12 cellular contexts compared by ENCODE assay signal in genomic region chr16:81522141-81522701, GRCh38.
DNase-seq lines count a peak whose midpoint lies in the region; ATAC-seq, FAIRE-seq and TF ChIP-seq lines count a peak whose summit lies in the region.
"Had no signal": no experiment of that assay in that cellular context is flagged by ENCODE, and none has a peak within 500 bp of the region (broad histone marks: within the 10 kb centered on the region; RNA-seq: fewer than 3 reads in every experiment).

No MANE protein-coding gene starts in this region.

- no peak for TF ChIP-seq RAD21 in A549 (conservative IDR thresholded peaks at IDR 0.05 in 1 of 2, IDR thresholded peaks at IDR 0.05 in 1 of 2)

- 78% methylated on average over 8 of the region's 8 CpGs for WGBS in A549 (ENCODE audit: missing lambda C conversion rate)

- ATAC-seq in A549, result peak; percentile 21 to 31; a peak in 3 of 6 replicates
- no peak for ATAC-seq in GM18861 (IDR thresholded peaks at IDR 0.05; ENCODE audit: unreplicated experiment)

- TF ChIP-seq CTCF in A549 (IDR thresholded peaks at IDR 0.05) (no peak), Caco-2 (IDR thresholded peaks at IDR 0.05; ENCODE audit: insufficient read depth in 1 of 2, low read depth in 1 of 2, low read length in 1 of 2, severe bottlenecking in 1 of 2, unreplicated experiment in 1 of 2) (no peak), WERI-Rb-1 (IDR thresholded peaks at IDR 0.05; ENCODE audit: low read depth, low read length) (no peak), progenitor cell of endocrine pancreas (IDR thresholded peaks at IDR 0.05; ENCODE audit: unreplicated experiment) (no peak)

- no peak for TF ChIP-seq EP300 in A549 (IDR thresholded peaks at IDR 0.05)

- H3K9me3 Mint-ChIP-seq in Caco-2 (ENCODE audit: unreplicated experiment) (no peaks in the 10 kb centered on the region), progenitor cell of endocrine pancreas (ENCODE audit: low read depth) (peaks cover 4% of the 10 kb centered on the region)

- POLR2A ChIA-PET in A549 (lab: Yijun Ruan, JAX) (no interaction called here), Caco-2 (lab: Charles Lee) (no interaction called here)

- H3K27me3 Mint-ChIP-seq in Caco-2 (ENCODE audit: insufficient read depth, unreplicated experiment) (no peaks in the 10 kb centered on the region), progenitor cell of endocrine pancreas (no peaks in the 10 kb centered on the region)

- H3K4me3 ChIP-seq in A549 (no peak overlapping the region), Caco-2 (ENCODE audit: low read depth, low read length) (no peak overlapping the region), WERI-Rb-1 (ENCODE audit: low read depth, low read length) (no peak overlapping the region)

- peak in 1 of 2 experiments; percentile 60 for DNase-seq in A549 (ENCODE audit: low read depth in 1 of 2, low spot score in 1 of 2)
- peak; percentile 50 to 67 for DNase-seq in Caco-2
- DNase-seq in WERI-Rb-1, result peak; percentile 11
- DNase-seq in iPS-NIHi7 (ENCODE audit: extremely low spot score), result peak; percentile 79
- DNase-seq in progenitor cell of endocrine pancreas (ENCODE audit: low spot score, unreplicated experiment), result no peak
- DNase-seq in OCI-M2 (lab: John Stamatoyannopoulos, UW; ENCODE audit: unreplicated experiment), result no peak
- DNase-seq in GM19239 (ENCODE audit: insufficient read length, low spot score), result no peak
- DNase-seq: activated naive CD4-positive, alpha-beta T cell treated with anti-CD3 and anti-CD28 coated beads, Interleukin-2, amount 50 U/mL, for 16 hours; DND-41; NCI-H2171 treated with DMSO at 0.1 percent for 48 hours had no signal

- H3K9me3 ChIP-seq in A549 (no peaks in the 10 kb centered on the region), Caco-2 (no peaks in the 10 kb centered on the region), WERI-Rb-1 (ENCODE audit: severe bottlenecking) (no peaks in the 10 kb centered on the region)

- H3K4me1 Mint-ChIP-seq in Caco-2 (ENCODE audit: low read depth, unreplicated experiment) (peaks cover 14% of the 10 kb centered on the region), progenitor cell of endocrine pancreas (ENCODE audit: low read depth) (peaks cover 4% of the 10 kb centered on the region)

- H3K4me3 Mint-ChIP-seq in Caco-2 (ENCODE audit: unreplicated experiment) (no peak overlapping the region), progenitor cell of endocrine pancreas (ENCODE audit: low read depth) (no peak overlapping the region)

- intact Hi-C loops in Caco-2 (cut with micrococcal nuclease; ENCODE audit: unreplicated experiment), result no loop called here

- no peak for TF ChIP-seq POLR2A in A549 (IDR thresholded peaks at IDR 0.05; ENCODE audit: low read length)

- peaks cover 36% of the 10 kb centered on the region for H3K36me3 Mint-ChIP-seq in Caco-2 (ENCODE audit: insufficient read depth, unreplicated experiment)
- H3K36me3 Mint-ChIP-seq in progenitor cell of endocrine pancreas (ENCODE audit: insufficient read depth), result peaks cover 12% of the 10 kb centered on the region

- H3K27me3 ChIP-seq in Caco-2 (replicated peaks; ENCODE audit: control insufficient read depth, insufficient read depth, low read length) (no peaks in the 10 kb centered on the region), WERI-Rb-1 (ENCODE audit: insufficient read depth, low read depth, severe bottlenecking) (no peaks in the 10 kb centered on the region)

- no TSS peak for BruUV-seq in Caco-2 (replicated peaks; lab: Mats Ljungman, UMichigan)

- H3K4me1 ChIP-seq in A549, result peaks cover 93% of the 10 kb centered on the region
- H3K4me1 ChIP-seq in Caco-2, result peaks cover 4% of the 10 kb centered on the region

- FAIRE-seq in A549 (lab: Jason Lieb, UNC) (no peak), GM19239 (lab: Jason Lieb, UNC) (no peak)
- FAIRE-seq: urothelium cell line had no signal

- no peaks in the 10 kb centered on the region; the same call in 1 of the 2 replicates for H3K36me3 ChIP-seq in Caco-2 (ENCODE audit: control insufficient read depth, insufficient read depth, low read length)
- H3K36me3 ChIP-seq in WERI-Rb-1, result no peaks in the 10 kb centered on the region

- H3K27ac Mint-ChIP-seq in Caco-2 (ENCODE audit: unreplicated experiment) (no peak overlapping the region), progenitor cell of endocrine pancreas (no peak overlapping the region)

- CTCF ChIA-PET in A549 (lab: Yijun Ruan, JAX), result interaction anchor here (0.6 to 2.4 kb wide), 4 partner anchors 15 to 102 kb away, joined by 5 to 9 read pairs (median 6); no protein-coding TSS in a partner anchor
- CTCF ChIA-PET in Caco-2 (lab: Charles Lee), result no interaction called here

- no peak overlapping the region for H3K4me2 ChIP-seq in A549

- peak overlapping the region; percentile 1 to 45; a peak in 4 of 6 replicates for H3K27ac ChIP-seq in A549
- H3K27ac ChIP-seq in WERI-Rb-1, result no peak overlapping the region

TF ChIP-seq in A549, 52 proteins besides CTCF, POLR2A, EP300 and RAD21:
- no peak for TF ChIP-seq GATA3 (IDR thresholded peaks at IDR 0.05; ENCODE audit: borderline replicate concordance)
- peak; percentile 93 for TF ChIP-seq RFX5 (IDR thresholded peaks at IDR 0.05)

Comparison
In these comparisons a context has a peak if more than half of its experiments do, and no peak if none do; other contexts are left out.
1. DNase-seq: peak in Caco-2 (2 of 2), WERI-Rb-1 (single experiment) and iPS-NIHi7 (single experiment); none in progenitor cell of endocrine pancreas (single experiment), OCI-M2 (single experiment) and GM19239 (single experiment).